Comparison of ENCODE assay signal across 22 cellular contexts in the genomic region with DNA sequence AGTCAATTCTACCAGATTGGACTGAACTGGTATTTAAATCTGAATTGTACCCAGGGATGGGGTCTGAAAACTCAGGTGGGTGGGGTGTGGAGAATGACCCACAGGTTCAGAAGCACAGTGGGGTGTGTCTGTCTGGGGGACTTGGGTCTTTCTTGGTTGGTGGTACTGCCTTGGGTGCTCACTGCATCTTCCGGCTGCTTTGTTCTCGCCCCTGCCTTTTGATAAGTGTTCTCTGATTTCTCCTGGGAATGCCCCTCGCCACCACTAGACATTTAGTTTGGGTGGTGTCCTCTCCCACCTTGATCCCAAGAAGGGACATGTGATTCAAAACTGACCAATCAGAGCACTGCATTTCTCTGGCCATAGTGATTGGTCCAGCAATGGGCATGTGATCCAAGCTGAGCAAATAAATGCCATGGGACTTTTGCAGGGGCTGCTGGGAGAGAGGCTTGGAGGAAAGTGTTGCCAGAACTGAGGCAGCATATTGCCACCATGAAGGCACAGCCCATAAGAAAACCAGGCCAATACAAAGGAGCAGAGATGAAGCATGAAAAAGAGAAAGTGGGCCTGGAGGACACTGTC.
DNase-seq lines count a peak whose midpoint lies in the region; ATAC-seq and TF ChIP-seq lines count a peak whose summit lies in the region.
"Had no signal": no experiment of that assay in that cellular context is flagged by ENCODE, and none has a peak within 500 bp of the region (broad histone marks: within the 10 kb centered on the region; RNA-seq: fewer than 3 reads in every experiment).

No MANE protein-coding gene starts in this region.

- H3K27ac ChIP-seq in HCT116 (ENCODE audit: low read depth, low read length) (no peak overlapping the region), epithelial cell of prostate (peak overlapping the region; percentile 89), testis (no peak overlapping the region)
- H3K27ac ChIP-seq: SJSA1 had no signal

- H3K9me2 ChIP-seq in HCT116 (ENCODE audit: insufficient read depth) = no peaks in the 10 kb centered on the region

- RAD21 ChIA-PET in HCT116 (lab: Charles Lee; ENCODE audit: low non-redundant PET in 1 of 2, low total read pairs in 2 of 2, uncharacterized antibody in 2 of 2, unreplicated experiment in 2 of 2) = no interaction called here

- H4K20me1 ChIP-seq in HCT116 (ENCODE audit: insufficient read depth) = no peaks in the 10 kb centered on the region

- CTCF ChIA-PET in HCT116 (lab: Charles Lee) = no interaction called here

- no peak for TF ChIP-seq RAD21 in HCT116 (IDR thresholded peaks at IDR 0.05; ENCODE audit: low read depth)

- no peak overlapping the region for H2AFZ ChIP-seq in HCT116 (ENCODE audit: low read depth, low read length, poor library complexity, severe bottlenecking)

- intact Hi-C loops in HCT116 (cut with micrococcal nuclease) = no loop called here
- intact Hi-C loops in testis (cut with DNase I; ENCODE audit: low total_unique reads) = no loop called here
- intact Hi-C loops in Right ventricle myocardium superior (cut with DNase I) = no loop called here

- peak; percentile 10 for DNase-seq in HCT116 (ENCODE audit: low read depth, low spot score)
- DNase-seq in NAMALWA (ENCODE audit: low spot score) = peak; percentile 50
- no peak for DNase-seq in epithelial cell of prostate (ENCODE audit: low read depth, low spot score)
- peak; percentile 54 for DNase-seq in testis
- no peak for DNase-seq in AG08396 (ENCODE audit: low spot score)
- no peak for DNase-seq in Right ventricle myocardium superior
- DNase-seq: BE2C, DMS 273 treated with DMSO at 0.1 percent for 48 hours, DMS79, EL, GDM1, KG1, MM.1S, NCI-H1048, NCI-H1417, NCI-H2029 treated with DMSO at 0.1 percent for 48 hours, NCI-H446 treated with DMSO at 0.1 percent for 48 hours, NCI-H526 treated with DMSO at 0.1 percent for 48 hours, T-cell had no signal

- 0 out of 2 replicates have a peak, but pooled peaks have one; percentile 37 for ATAC-seq in HCT116
- ATAC-seq in GM21367 (IDR thresholded peaks at IDR 0.05; ENCODE audit: unreplicated experiment) = no peak
- ATAC-seq in Right ventricle myocardium superior (ENCODE audit: poor library complexity) = no peak
- ATAC-seq: Panc1, T-cell had no signal

- H3K9me3 ChIP-seq in HCT116 (ENCODE audit: control insufficient read depth in 1 of 2, insufficient read depth in 1 of 2, low read depth in 1 of 2, low read length in 2 of 2) (no peaks in the 10 kb centered on the region), testis (no peaks in the 10 kb centered on the region)
- H3K9me3 ChIP-seq: BE2C, SJSA1 had no signal

- no peak for TF ChIP-seq CTCF in HCT116 (IDR thresholded peaks at IDR 0.05 in 2 of 3, conservative IDR thresholded peaks at IDR 0.05 in 1 of 3; ENCODE audit: borderline replicate concordance in 1 of 3, insufficient read depth in 1 of 3, low read depth in 2 of 3, low read length in 2 of 3)
- no peak for TF ChIP-seq CTCF in testis (IDR thresholded peaks at IDR 0.05)

- WGBS in testis, 2 donors = 75 to 92% methylated on average over 3 of the region's 3 CpGs

- no peaks in the 10 kb centered on the region for H3K27me3 ChIP-seq in HCT116 (ENCODE audit: insufficient read depth, low read length)
- no peaks in the 10 kb centered on the region for H3K27me3 ChIP-seq in testis
- H3K27me3 ChIP-seq: BE2C, SJSA1 had no signal

- H3K9ac ChIP-seq in HCT116 (ENCODE audit: low read length) = no peak overlapping the region

- BruUV-seq in HCT116 (replicated peaks; lab: Mats Ljungman, UMichigan) = no TSS peak

- TF ChIP-seq POLR2A in HCT116 (IDR thresholded peaks at IDR 0.05; ENCODE audit: borderline replicate concordance, extremely low read depth, insufficient read depth, insufficient read length) = no peak
- TF ChIP-seq POLR2A in testis (IDR thresholded peaks at IDR 0.05) = no peak

- no peak overlapping the region for H3K4me2 ChIP-seq in HCT116 (ENCODE audit: low read length)

- POLR2A ChIA-PET in HCT116 (lab: Charles Lee) = no interaction called here

- H3K4me3 ChIP-seq in HCT116 (replicated peaks in 1 of 2; ENCODE audit: low read depth in 1 of 2, low read length in 2 of 2) (no peak overlapping the region), testis (no peak overlapping the region)
- H3K4me3 ChIP-seq: SJSA1 had no signal

- no peaks in the 10 kb centered on the region for H3K79me2 ChIP-seq in HCT116 (ENCODE audit: insufficient read depth, low read length)

- H3K36me3 ChIP-seq in HCT116 (ENCODE audit: control insufficient read depth in 1 of 2, insufficient read depth in 2 of 2, low read length in 2 of 2) = no peaks in the 10 kb centered on the region
- H3K36me3 ChIP-seq in testis (ENCODE audit: low read depth, missing control alignments) = no peaks in the 10 kb centered on the region
- H3K36me3 ChIP-seq: BE2C, SJSA1 had no signal

- peaks cover 3 to 13% of the 10 kb centered on the region in 2 experiments; a peak in 3 of 4 replicates for H3K4me1 ChIP-seq in HCT116 (ENCODE audit: control insufficient read depth in 1 of 2, insufficient read depth in 2 of 2, low read length in 2 of 2)
- no peaks in the 10 kb centered on the region for H3K4me1 ChIP-seq in testis
- H3K4me1 ChIP-seq: BE2C, SJSA1 had no signal

TF ChIP-seq in HCT116, 20 proteins besides CTCF, POLR2A, EP300 and RAD21:
- TF ChIP-seq ZFX (IDR thresholded peaks at IDR 0.05) (no peak), EZH2 (IDR thresholded peaks at IDR 0.05) (no peak), FOSL1 (IDR thresholded peaks at IDR 0.05; ENCODE audit: low read depth) (no peak), ZNF274 (IDR thresholded peaks at IDR 0.05; ENCODE audit: low read depth, low read length) (no peak), SRF (IDR thresholded peaks at IDR 0.05; ENCODE audit: low read depth) (no peak), TCF7L2 (IDR thresholded peaks at IDR 0.05; ENCODE audit: borderline replicate concordance, extremely low read depth, insufficient read depth, insufficient read length) (no peak), EGR1 (IDR thresholded peaks at IDR 0.05; ENCODE audit: low read depth) (no peak), JUND (IDR thresholded peaks at IDR 0.05) (no peak)
- TF ChIP-seq, protein P1, sequence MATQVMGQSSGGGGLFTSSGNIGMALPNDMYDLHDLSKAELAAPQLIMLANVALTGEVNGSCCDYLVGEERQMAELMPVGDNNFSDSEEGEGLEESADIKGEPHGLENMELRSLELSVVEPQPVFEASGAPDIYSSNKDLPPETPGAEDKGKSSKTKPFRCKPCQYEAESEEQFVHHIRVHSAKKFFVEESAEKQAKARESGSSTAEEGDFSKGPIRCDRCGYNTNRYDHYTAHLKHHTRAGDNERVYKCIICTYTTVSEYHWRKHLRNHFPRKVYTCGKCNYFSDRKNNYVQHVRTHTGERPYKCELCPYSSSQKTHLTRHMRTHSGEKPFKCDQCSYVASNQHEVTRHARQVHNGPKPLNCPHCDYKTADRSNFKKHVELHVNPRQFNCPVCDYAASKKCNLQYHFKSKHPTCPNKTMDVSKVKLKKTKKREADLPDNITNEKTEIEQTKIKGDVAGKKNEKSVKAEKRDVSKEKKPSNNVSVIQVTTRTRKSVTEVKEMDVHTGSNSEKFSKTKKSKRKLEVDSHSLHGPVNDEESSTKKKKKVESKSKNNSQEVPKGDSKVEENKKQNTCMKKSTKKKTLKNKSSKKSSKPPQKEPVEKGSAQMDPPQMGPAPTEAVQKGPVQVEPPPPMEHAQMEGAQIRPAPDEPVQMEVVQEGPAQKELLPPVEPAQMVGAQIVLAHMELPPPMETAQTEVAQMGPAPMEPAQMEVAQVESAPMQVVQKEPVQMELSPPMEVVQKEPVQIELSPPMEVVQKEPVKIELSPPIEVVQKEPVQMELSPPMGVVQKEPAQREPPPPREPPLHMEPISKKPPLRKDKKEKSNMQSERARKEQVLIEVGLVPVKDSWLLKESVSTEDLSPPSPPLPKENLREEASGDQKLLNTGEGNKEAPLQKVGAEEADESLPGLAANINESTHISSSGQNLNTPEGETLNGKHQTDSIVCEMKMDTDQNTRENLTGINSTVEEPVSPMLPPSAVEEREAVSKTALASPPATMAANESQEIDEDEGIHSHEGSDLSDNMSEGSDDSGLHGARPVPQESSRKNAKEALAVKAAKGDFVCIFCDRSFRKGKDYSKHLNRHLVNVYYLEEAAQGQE (IDR thresholded peaks at IDR 0.05; ENCODE audit: low read depth) = no peak

Comparison
In these comparisons a context has a peak if more than half of its experiments do, and no peak if none do; other contexts are left out.
1. DNase-seq: peak in HCT116 (single experiment), NAMALWA (single experiment) and testis (single experiment); none in epithelial cell of prostate (single experiment), AG08396 (single experiment) and Right ventricle myocardium superior (single experiment).